8 cellular contexts compared by ENCODE assay signal in genomic region chr19:17777840-17778620, GRCh38. TPM values are rescaled to one million over a fixed set of nuclear protein-coding genes. Genes with fewer than 3 reads are reported as not detected.
DNase-seq lines count a peak whose midpoint lies in the region; ATAC-seq and TF ChIP-seq lines count a peak whose summit lies in the region.

No MANE protein-coding gene starts in this region.

- H3K27ac Mint-ChIP-seq in activated naive CD4-positive, alpha-beta T cell treated with anti-CD3 and anti-CD28 coated beads, Interleukin-2, amount 50 U/mL, for 72 hours, result peak overlapping the region in 1 of 2 donors; percentile 41

- no peaks in the 10 kb centered on the region for H3K9me3 Mint-ChIP-seq in activated naive CD4-positive, alpha-beta T cell treated with anti-CD3 and anti-CD28 coated beads, Interleukin-2, amount 50 U/mL, for 72 hours

- ATAC-seq in activated naive CD4-positive, alpha-beta T cell treated with anti-CD3 and anti-CD28 coated beads, Interleukin-2, amount 50 U/mL, for 72 hours, result peak; percentile 30 to 74

- peaks cover 3% of the 10 kb centered on the region for H3K9me3 ChIP-seq in iPS-18c (ENCODE audit: control insufficient read depth, insufficient read depth, low read length)

- no peak for TF ChIP-seq CTCF in GM10266 (IDR thresholded peaks at IDR 0.05; ENCODE audit: control insufficient read depth, insufficient read depth, low read depth, missing control alignments)

- H3K4me3 ChIP-seq in iPS-18c (ENCODE audit: insufficient read depth, low read depth, low read length), result peak overlapping the region; percentile 62

- H3K36me3 Mint-ChIP-seq in activated naive CD4-positive, alpha-beta T cell treated with anti-CD3 and anti-CD28 coated beads, Interleukin-2, amount 50 U/mL, for 72 hours, result peaks cover 5 to 24% of the 10 kb centered on the region in 2 donors

- DNase-seq in GM10266 (ENCODE audit: extremely low spot score) (peak; percentile 56), NCI-H82 treated with DMSO at 0.1 percent for 48 hours (lab: John Stamatoyannopoulos, UW; ENCODE audit: unreplicated experiment) (peak; percentile 88), NCI-H345 (lab: John Stamatoyannopoulos, UW) (no peak), SKM-1 (lab: John Stamatoyannopoulos, UW; ENCODE audit: unreplicated experiment) (no peak)
- DNase-seq in activated naive CD4-positive, alpha-beta T cell treated with anti-CD3 and anti-CD28 coated beads, Interleukin-2, amount 50 U/mL, for 72 hours (ENCODE audit: low spot score in 2 of 2), result peak in 1 of 2 donors; percentile 41
- peak; percentile 42 for DNase-seq in stimulated activated CD4-positive, alpha-beta T cell treated with anti-CD3 and anti-CD28 coated beads, Interleukin-4, amount 100 ng/mL, for 1 hour
- no peak for DNase-seq in central memory CD4-positive, alpha-beta T cell

RNA-seq across cellular contexts. Expression of gene B3GNT3, which starts 16.9 kb away (rescaled TPM):
- total RNA-seq in activated naive CD4-positive, alpha-beta T cell treated with anti-CD3 and anti-CD28 coated beads, Interleukin-2, amount 50 U/mL, for 72 hours, result under 1 TPM; 0.30 to 0.41 TPM

RNA-seq across cellular contexts. Expression of gene FCHO1, which starts 26.8 kb away (rescaled TPM):
- total RNA-seq in activated naive CD4-positive, alpha-beta T cell treated with anti-CD3 and anti-CD28 coated beads, Interleukin-2, amount 50 U/mL, for 72 hours, result 10 to 100 TPM; 62.0 to 81.4 TPM

RNA-seq across cellular contexts. Expression of gene INSL3, which starts 43.3 kb away (rescaled TPM):
- total RNA-seq in activated naive CD4-positive, alpha-beta T cell treated with anti-CD3 and anti-CD28 coated beads, Interleukin-2, amount 50 U/mL, for 72 hours, result 10 to 100 TPM in 1 of 2 donors, 1 to 10 TPM in 1; 6.3 to 10.5 TPM

RNA-seq across cellular contexts. Expression of gene MAP1S, which starts 58.8 kb away (rescaled TPM):
- 10 to 100 TPM; 57.8 to 65.8 TPM for total RNA-seq in activated naive CD4-positive, alpha-beta T cell treated with anti-CD3 and anti-CD28 coated beads, Interleukin-2, amount 50 U/mL, for 72 hours

Comparison
In these comparisons a context has a peak if more than half of its experiments do, and no peak if none do; other contexts are left out.
1. DNase-seq: peak in GM10266 (single experiment), NCI-H82 treated with DMSO at 0.1 percent for 48 hours (single experiment) and stimulated activated CD4-positive, alpha-beta T cell treated with anti-CD3 and anti-CD28 coated beads, Interleukin-4, amount 100 ng/mL, for 1 hour (single experiment); none in central memory CD4-positive, alpha-beta T cell (single experiment), NCI-H345 (single experiment) and SKM-1 (single experiment).